ENCODE assay signal across 19 cellular contexts in the genomic region with DNA sequence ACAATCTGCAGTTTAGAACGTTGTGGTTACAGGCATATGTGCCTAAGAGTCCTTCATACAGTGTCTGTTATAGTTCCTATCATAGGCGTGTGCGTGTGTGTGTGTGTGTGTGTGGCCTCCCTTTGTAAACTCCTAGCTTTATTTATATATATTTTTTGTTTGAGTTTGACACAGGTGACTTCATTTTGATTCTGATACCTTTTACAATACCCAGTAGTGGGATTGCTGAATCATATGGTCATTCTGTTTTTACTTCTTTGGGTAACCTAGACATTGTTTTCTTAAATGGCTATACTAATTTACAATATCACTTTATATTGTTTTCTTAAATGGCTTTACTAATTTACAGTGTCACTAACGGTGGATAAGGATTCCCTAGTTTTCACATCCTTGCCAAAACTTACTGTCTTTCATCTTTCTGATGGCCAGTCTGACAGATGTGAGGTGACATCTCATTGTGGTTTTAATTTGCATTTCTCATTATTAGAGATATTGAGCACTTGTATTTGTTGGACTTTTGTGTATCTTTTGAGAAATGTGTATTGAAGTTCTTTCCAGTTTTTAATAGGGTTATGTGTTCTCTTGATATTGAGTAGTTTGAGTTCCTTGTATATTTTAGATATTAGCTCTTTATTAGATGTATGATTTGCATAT.
A peak's percentile ranks its signal among the peaks of the same experiment; 100 is the strongest.
DNase-seq lines count a peak whose midpoint lies in the region; ATAC-seq lines count a peak whose summit lies in the region.
"Had no signal": no experiment of that assay in that cellular context is flagged by ENCODE, and none has a peak within 500 bp of the region (broad histone marks: within the 10 kb centered on the region; RNA-seq: fewer than 3 reads in every experiment).

No MANE protein-coding gene starts in this region.

- H3K27ac ChIP-seq in Karpas-422 (ENCODE audit: low read length): no peak overlapping the region
- H3K27ac ChIP-seq: cardiac muscle cell, sigmoid colon, SK-N-MC, upper lobe of right lung had no signal

- H3K4me1 ChIP-seq in Karpas-422 (ENCODE audit: low read length): no peaks in the 10 kb centered on the region
- H3K4me1 ChIP-seq: sigmoid colon, upper lobe of right lung had no signal

- no peaks in the 10 kb centered on the region for H3K9me2 ChIP-seq in Karpas-422 (replicated peaks; ENCODE audit: insufficient read depth, low read length)

- no peaks in the 10 kb centered on the region for H4K20me1 ChIP-seq in Karpas-422 (ENCODE audit: insufficient read depth, low read depth, low read length)

- no peaks in the 10 kb centered on the region for H3K9me3 ChIP-seq in Karpas-422 (ENCODE audit: low read length)
- H3K9me3 ChIP-seq: sigmoid colon, upper lobe of right lung had no signal

- no peaks in the 10 kb centered on the region for H3K27me3 ChIP-seq in Karpas-422 (ENCODE audit: low read length)
- H3K27me3 ChIP-seq: cardiac muscle cell, sigmoid colon, upper lobe of right lung had no signal

- DNase-seq in NCI-H1048 (lab: John Stamatoyannopoulos, UW) (no peak), NCI-H1694 (lab: John Stamatoyannopoulos, UW) (no peak), NCI-H2029 treated with DMSO at 0.1 percent for 48 hours (lab: John Stamatoyannopoulos, UW) (no peak), Karpas-422 (no peak)
- DNase-seq: activated naive CD8-positive, alpha-beta T cell treated with anti-CD3 and anti-CD28 coated beads for 36 hours; Calu3; foreskin melanocyte; NCI-H1105 treated with DMSO at 0.1 percent for 48 hours; NCI-H446; sigmoid colon; stimulated activated CD4-positive, alpha-beta T cell treated with anti-CD3 and anti-CD28 coated beads, Interleukin-4, amount 100 ng/mL, for 4 hours; stimulated activated naive B cell treated with anti-CD40 and anti-IgM and Interleukin-4, amounts not matched to agents 10 μg/mL and 1 μg/mL and 100 μg/mL, for 72 hours; upper lobe of right lung had no signal

- H3K9ac ChIP-seq in Karpas-422 (ENCODE audit: low read length): no peak overlapping the region

- ATAC-seq in GM18858 (IDR thresholded peaks at IDR 0.05; ENCODE audit: unreplicated experiment) (peak; percentile 86), GM21367 (IDR thresholded peaks at IDR 0.05; ENCODE audit: unreplicated experiment) (peak; percentile 59), HG02870 (IDR thresholded peaks at IDR 0.05; ENCODE audit: unreplicated experiment) (peak; percentile 88), HG03457 (IDR thresholded peaks at IDR 0.05; ENCODE audit: unreplicated experiment) (peak; percentile 67)
- ATAC-seq: stimulated activated naive B cell treated with anti-CD40 and anti-IgM and Interleukin-4, amounts not matched to agents 10 μg/mL and 1 μg/mL and 100 μg/mL, for 72 hours; upper lobe of right lung had no signal

- H3K4me2 ChIP-seq in Karpas-422 (ENCODE audit: low read depth, low read length, poor library complexity, severe bottlenecking): no peak overlapping the region

- H2AFZ ChIP-seq in Karpas-422 (ENCODE audit: low read length): no peak overlapping the region

- H3K4me3 ChIP-seq in Karpas-422 (ENCODE audit: low read length): no peak overlapping the region
- H3K4me3 ChIP-seq: cardiac muscle cell, sigmoid colon, SK-N-MC, upper lobe of right lung had no signal

- H3K79me2 ChIP-seq in Karpas-422 (ENCODE audit: low read length): no peaks in the 10 kb centered on the region

- H3K36me3 ChIP-seq in Karpas-422 (ENCODE audit: insufficient read depth, low read length): no peaks in the 10 kb centered on the region
- H3K36me3 ChIP-seq: cardiac muscle cell, sigmoid colon, upper lobe of right lung had no signal
